Comparison of ENCODE assay signal across 1 cellular context in the genomic region with DNA sequence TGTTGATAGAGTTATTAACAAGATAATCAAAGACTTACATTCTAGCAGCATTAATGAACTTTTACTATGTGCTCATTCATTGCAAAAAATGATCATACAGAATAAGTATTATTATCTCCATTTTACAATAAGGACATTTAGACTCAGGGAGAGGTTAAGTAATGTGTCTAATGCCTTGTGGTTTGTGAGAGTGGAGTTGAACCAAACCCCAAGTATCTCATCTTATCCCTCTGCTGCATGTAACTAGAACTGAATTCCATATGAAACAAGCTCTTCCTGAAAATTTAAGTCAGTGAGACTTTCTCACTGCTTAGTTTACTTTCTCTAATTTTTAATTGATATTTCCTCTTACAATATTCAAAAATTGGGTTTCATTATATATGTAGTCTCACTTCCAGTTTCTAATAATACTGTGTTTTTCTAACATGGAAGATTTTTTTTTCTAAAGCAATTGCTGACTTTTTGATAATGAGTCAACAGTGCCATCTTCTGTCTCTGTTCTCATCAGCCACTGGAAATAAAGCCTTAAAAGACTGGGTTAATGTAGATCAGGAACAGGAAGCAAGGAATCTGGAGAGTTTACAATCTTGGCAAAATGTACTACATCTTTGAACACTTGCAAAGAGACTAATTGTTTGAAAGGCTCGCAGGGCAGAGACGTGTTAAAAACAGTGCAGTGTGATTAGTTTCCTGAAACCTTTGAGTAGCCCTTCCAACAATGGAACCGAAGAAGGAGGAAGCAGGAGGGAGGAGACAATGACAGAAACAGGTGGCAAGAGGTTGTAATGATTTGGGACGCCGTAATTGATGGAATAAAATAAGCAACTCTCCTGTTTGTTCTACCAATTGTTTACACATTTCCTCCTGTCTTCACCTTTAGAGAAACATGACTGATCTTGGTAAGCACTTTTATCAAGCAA.
TF ChIP-seq lines count a peak whose summit lies in the region.

No MANE protein-coding gene starts in this region.

TF ChIP-seq in SK-N-SH treated with all-trans-retinoic acid at 6 μM for 48 hours, 23 proteins besides CTCF, POLR2A, EP300 and RAD21 (continued from another document):
- no peak for TF ChIP-seq TCF4 (CRISPR knock-in tag; IDR thresholded peaks at IDR 0.05; ENCODE audit: borderline replicate concordance)
- TF ChIP-seq ZFP3 (CRISPR knock-in tag; IDR thresholded peaks at IDR 0.05), result no peak
- TF ChIP-seq, protein P1, sequence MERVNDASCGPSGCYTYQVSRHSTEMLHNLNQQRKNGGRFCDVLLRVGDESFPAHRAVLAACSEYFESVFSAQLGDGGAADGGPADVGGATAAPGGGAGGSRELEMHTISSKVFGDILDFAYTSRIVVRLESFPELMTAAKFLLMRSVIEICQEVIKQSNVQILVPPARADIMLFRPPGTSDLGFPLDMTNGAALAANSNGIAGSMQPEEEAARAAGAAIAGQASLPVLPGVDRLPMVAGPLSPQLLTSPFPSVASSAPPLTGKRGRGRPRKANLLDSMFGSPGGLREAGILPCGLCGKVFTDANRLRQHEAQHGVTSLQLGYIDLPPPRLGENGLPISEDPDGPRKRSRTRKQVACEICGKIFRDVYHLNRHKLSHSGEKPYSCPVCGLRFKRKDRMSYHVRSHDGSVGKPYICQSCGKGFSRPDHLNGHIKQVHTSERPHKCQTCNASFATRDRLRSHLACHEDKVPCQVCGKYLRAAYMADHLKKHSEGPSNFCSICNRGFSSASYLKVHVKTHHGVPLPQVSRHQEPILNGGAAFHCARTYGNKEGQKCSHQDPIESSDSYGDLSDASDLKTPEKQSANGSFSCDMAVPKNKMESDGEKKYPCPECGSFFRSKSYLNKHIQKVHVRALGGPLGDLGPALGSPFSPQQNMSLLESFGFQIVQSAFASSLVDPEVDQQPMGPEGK (CRISPR knock-in tag; IDR thresholded peaks at IDR 0.05; ENCODE audit: borderline replicate concordance), result no peak
- TF ChIP-seq ZNF8 (CRISPR knock-in tag; IDR thresholded peaks at IDR 0.05), result no peak
- TF ChIP-seq POU6F1 (CRISPR knock-in tag; IDR thresholded peaks at IDR 0.05; ENCODE audit: borderline replicate concordance, low read depth), result no peak
- no peak for TF ChIP-seq ZC3H10 (CRISPR knock-in tag; IDR thresholded peaks at IDR 0.05)
- no peak for TF ChIP-seq PPARA (CRISPR knock-in tag; IDR thresholded peaks at IDR 0.05; ENCODE audit: borderline replicate concordance)
- no peak for TF ChIP-seq ZFP30 (CRISPR knock-in tag; IDR thresholded peaks at IDR 0.05)
- TF ChIP-seq CSDC2 (CRISPR knock-in tag; IDR thresholded peaks at IDR 0.05), result no peak
- no peak for TF ChIP-seq ARNTL (CRISPR knock-in tag; IDR thresholded peaks at IDR 0.05; ENCODE audit: borderline replicate concordance, low read depth)
- TF ChIP-seq TOX (CRISPR knock-in tag; IDR thresholded peaks at IDR 0.05; ENCODE audit: borderline replicate concordance), result no peak
- no peak for TF ChIP-seq BACH2 (CRISPR knock-in tag; IDR thresholded peaks at IDR 0.05; ENCODE audit: borderline replicate concordance)
TF ChIP-seq in SK-N-SH treated with all-trans-retinoic acid at 6 μM for 48 hours: peak in this region for 0.
